ENCODE assay signal across 8 cellular contexts in genomic region chr1:5990913-5991783, GRCh38. TPM values are rescaled to one million over a fixed set of nuclear protein-coding genes. Genes with fewer than 3 reads are reported as not detected.
DNase-seq lines count a peak whose midpoint lies in the region; ATAC-seq and TF ChIP-seq lines count a peak whose summit lies in the region.

No MANE protein-coding gene starts in this region.

- no peak for TF ChIP-seq CTCF in lower lobe of right lung (IDR thresholded peaks at IDR 0.05)

- H3K4me1 ChIP-seq in lower lobe of right lung, result peaks cover 28% of the 10 kb centered on the region

- H3K27ac Mint-ChIP-seq in stimulated activated naive CD8-positive, alpha-beta T cell treated with anti-CD3 and anti-CD28 coated beads, Interleukin-15, Interleukin-2, amounts not matched to agents 100 ng/mL and 50 ng/mL, for 24 hours, result peak overlapping the region; percentile 50

- H3K36me3 ChIP-seq in lower lobe of right lung, result no peaks in the 10 kb centered on the region

- H3K27me3 ChIP-seq in lower lobe of right lung (ENCODE audit: low read depth), result no peaks in the 10 kb centered on the region

- peaks cover 21% of the 10 kb centered on the region for H3K4me1 Mint-ChIP-seq in stimulated activated naive CD8-positive, alpha-beta T cell treated with anti-CD3 and anti-CD28 coated beads, Interleukin-15, Interleukin-2, amounts not matched to agents 100 ng/mL and 50 ng/mL, for 24 hours (ENCODE audit: low read depth)

- H3K27me3 Mint-ChIP-seq in stimulated activated naive CD8-positive, alpha-beta T cell treated with anti-CD3 and anti-CD28 coated beads, Interleukin-15, Interleukin-2, amounts not matched to agents 100 ng/mL and 50 ng/mL, for 24 hours, result no peaks in the 10 kb centered on the region

- peak; percentile 8 for DNase-seq in activated T-cell treated with anti-CD3 and anti-CD28 coated beads for 24 hours (ENCODE audit: low read depth)
- no peak for DNase-seq in activated T-cell treated with anti-CD3 and anti-CD28 coated beads for 4 hours
- DNase-seq in T-helper 9 cell, result peak; percentile 41
- DNase-seq in dermis blood vessel endothelial cell, result peak; percentile 42
- peak; percentile 66 for DNase-seq in lower lobe of right lung
- DNase-seq in HT-29 (ENCODE audit: low spot score), result no peak
- DNase-seq in NCI-H2029 (lab: John Stamatoyannopoulos, UW), result no peak

- peak overlapping the region; percentile 95 for H3K4me3 Mint-ChIP-seq in stimulated activated naive CD8-positive, alpha-beta T cell treated with anti-CD3 and anti-CD28 coated beads, Interleukin-15, Interleukin-2, amounts not matched to agents 100 ng/mL and 50 ng/mL, for 24 hours

- peak overlapping the region; percentile 94 for H3K27ac ChIP-seq in lower lobe of right lung

- ATAC-seq in lower lobe of right lung, result peak; percentile 7 to 37

- no peaks in the 10 kb centered on the region for H3K9me3 ChIP-seq in lower lobe of right lung

- H3K9me3 Mint-ChIP-seq in stimulated activated naive CD8-positive, alpha-beta T cell treated with anti-CD3 and anti-CD28 coated beads, Interleukin-15, Interleukin-2, amounts not matched to agents 100 ng/mL and 50 ng/mL, for 24 hours, result no peaks in the 10 kb centered on the region

- peak overlapping the region; percentile 91 for H3K4me3 ChIP-seq in lower lobe of right lung

- H3K36me3 Mint-ChIP-seq in stimulated activated naive CD8-positive, alpha-beta T cell treated with anti-CD3 and anti-CD28 coated beads, Interleukin-15, Interleukin-2, amounts not matched to agents 100 ng/mL and 50 ng/mL, for 24 hours (ENCODE audit: low read depth), result no peaks in the 10 kb centered on the region

- intact Hi-C loops in lower lobe of right lung (cut with DNase I), result no loop called here

RNA-seq across cellular contexts. Expression of gene NPHP4, which starts 1.1 kb away (rescaled TPM):
- total RNA-seq in dermis blood vessel endothelial cell (5.1 and 5.8 TPM in 2 replicates), lower lobe of right lung (16.1 TPM)
- total RNA-seq in HT-29 (2014; rRNA removed; shearing (Covaris generic)), result 11.0 and 15.8 TPM in 2 replicates

RNA-seq across cellular contexts. Expression of gene KCNAB2, which starts 54.5 kb away (rescaled TPM):
- total RNA-seq in dermis blood vessel endothelial cell, result 2.5 and 2.9 TPM in 2 replicates
- total RNA-seq in lower lobe of right lung, result 119 TPM
- total RNA-seq in HT-29 (2014; rRNA removed; shearing (Covaris generic)), result 3.9 and 4.7 TPM in 2 replicates

Comparison
In these comparisons a context has a peak if more than half of its experiments do, and no peak if none do; other contexts are left out.
1. DNase-seq: peak in activated T-cell treated with anti-CD3 and anti-CD28 coated beads for 24 hours (single experiment), T-helper 9 cell (single experiment), dermis blood vessel endothelial cell (single experiment) and lower lobe of right lung (single experiment); none in activated T-cell treated with anti-CD3 and anti-CD28 coated beads for 4 hours (single experiment), HT-29 (single experiment) and NCI-H2029 (single experiment).
2. RNA of gene KCNAB2, which starts 54.5 kb away (total RNA-seq): 119 TPM in lower lobe of right lung (single experiment); 3.9 to 4.7 TPM in HT-29 and 2.5 to 2.9 TPM in dermis blood vessel endothelial cell; every median in the first group is over 10 times any median in the second.